In genomic region chr2:72694715-72695496, GRCh38 we compare ENCODE assay signal across 10 cellular contexts.
DNase-seq lines count a peak whose midpoint lies in the region; ATAC-seq and TF ChIP-seq lines count a peak whose summit lies in the region.
"Had no signal": no experiment of that assay in that cellular context is flagged by ENCODE, and none has a peak within 500 bp of the region (broad histone marks: within the 10 kb centered on the region; RNA-seq: fewer than 3 reads in every experiment).

No MANE protein-coding gene starts in this region.

- H3K9ac ChIP-seq in PC-3 (ENCODE audit: low read length), result no peak overlapping the region
- H3K9ac ChIP-seq: BLaER1 had no signal

- POLR2A ChIA-PET in MCF 10A (lab: Yijun Ruan, JAX) (interaction anchor here (0.6 kb wide), 1 partner anchor 536 kb away, joined by 4 read pairs; no protein-coding TSS in a partner anchor), PC-3 (lab: Charles Lee; ENCODE audit: unreplicated experiment) (no interaction called here)
- POLR2A ChIA-PET in activated CD4-positive, alpha-beta T cell treated with anti-CD3 and anti-CD28 coated beads, Interleukin-2, amount 10 ng/mL, durations not matched to agents 7 days and 5 days (lab: Charles Lee), result no interaction called here

- in situ Hi-C loops in astrocyte of the cerebellum (cut with HindIII; ENCODE audit: low sequenced_read_pairs), result no loop called here

- H3K27me3 ChIP-seq in breast epithelium (no peaks in the 10 kb centered on the region), tibial artery (no peaks in the 10 kb centered on the region), PC-3 (ENCODE audit: low read length) (no peaks in the 10 kb centered on the region)
- H3K27me3 ChIP-seq: BLaER1 had no signal

- H3K4me3 Mint-ChIP-seq in MCF 10A (ENCODE audit: unreplicated experiment), result no peak overlapping the region
- H3K4me3 Mint-ChIP-seq in activated CD4-positive, alpha-beta T cell treated with anti-CD3 and anti-CD28 coated beads, Interleukin-2, amount 10 ng/mL, durations not matched to agents 7 days and 5 days, result no peak overlapping the region

- no peaks in the 10 kb centered on the region for H3K79me2 ChIP-seq in PC-3 (ENCODE audit: low read length)

- CTCF ChIA-PET in MCF 10A (lab: Yijun Ruan, JAX), result interaction anchor here (0.6 kb wide), 1 partner anchor 60 kb away, joined by 3 read pairs; no protein-coding TSS in a partner anchor
- CTCF ChIA-PET in activated CD4-positive, alpha-beta T cell treated with anti-CD3 and anti-CD28 coated beads, Interleukin-2, amount 10 ng/mL, durations not matched to agents 7 days and 5 days (lab: Charles Lee), result no interaction called here
- CTCF ChIA-PET in PC-3 (lab: Charles Lee), result no interaction called here

- no peak overlapping the region for H2AFZ ChIP-seq in PC-3 (ENCODE audit: low read length)

- no peak overlapping the region for H3K27ac Mint-ChIP-seq in MCF 10A (ENCODE audit: low read depth, unreplicated experiment)
- no peak overlapping the region for H3K27ac Mint-ChIP-seq in activated CD4-positive, alpha-beta T cell treated with anti-CD3 and anti-CD28 coated beads, Interleukin-2, amount 10 ng/mL, durations not matched to agents 7 days and 5 days

- H3K36me3 Mint-ChIP-seq in MCF 10A (ENCODE audit: insufficient read depth, unreplicated experiment), result peaks cover 10% of the 10 kb centered on the region
- H3K36me3 Mint-ChIP-seq in activated CD4-positive, alpha-beta T cell treated with anti-CD3 and anti-CD28 coated beads, Interleukin-2, amount 10 ng/mL, durations not matched to agents 7 days and 5 days (ENCODE audit: low read depth), result no peaks in the 10 kb centered on the region

- no peak overlapping the region for H3K27ac ChIP-seq in breast epithelium
- no peak overlapping the region for H3K27ac ChIP-seq in tibial artery
- no peak overlapping the region for H3K27ac ChIP-seq in PC-3 (ENCODE audit: low read length)
- H3K27ac ChIP-seq: BLaER1 had no signal

- no peaks in the 10 kb centered on the region for H3F3A ChIP-seq in PC-3 (ENCODE audit: low read length, unreplicated experiment)

- TF ChIP-seq CTCF in MCF 10A (IDR thresholded peaks at IDR 0.05; ENCODE audit: unreplicated experiment) (no peak), breast epithelium (IDR thresholded peaks at IDR 0.05) (no peak), astrocyte of the cerebellum (IDR thresholded peaks at IDR 0.05; ENCODE audit: low read depth, low read length, missing control alignments) (no peak), tibial artery (IDR thresholded peaks at IDR 0.05) (no peak), PC-3 (conservative IDR thresholded peaks at IDR 0.05; ENCODE audit: low read depth, low read length) (no peak)

- ATAC-seq in PC-3, result no peak

- H3K27me3 Mint-ChIP-seq in MCF 10A (ENCODE audit: insufficient read depth, unreplicated experiment), result no peaks in the 10 kb centered on the region
- no peaks in the 10 kb centered on the region for H3K27me3 Mint-ChIP-seq in activated CD4-positive, alpha-beta T cell treated with anti-CD3 and anti-CD28 coated beads, Interleukin-2, amount 10 ng/mL, durations not matched to agents 7 days and 5 days

- H3K4me2 ChIP-seq in PC-3 (ENCODE audit: low read length), result no peak overlapping the region
- H3K4me2 ChIP-seq: BLaER1 had no signal

- intact Hi-C loops in MCF 10A (cut with micrococcal nuclease) (no loop called here), breast epithelium (cut with DNase I; ENCODE audit: low total_unique reads) (no loop called here), tibial artery (cut with DNase I; ENCODE audit: low total_unique reads) (no loop called here), PC-3 (cut with micrococcal nuclease) (no loop called here)

- peak; percentile 39 for DNase-seq in MCF 10A (ENCODE audit: unreplicated experiment)
- no peak for DNase-seq in breast epithelium (ENCODE audit: low spot score in 2 of 2)
- peak; percentile 6 for DNase-seq in astrocyte of the cerebellum (ENCODE audit: low read depth)
- DNase-seq in left kidney (ENCODE audit: low read depth, low spot score), result peak; percentile 74
- DNase-seq in tibial artery, result no peak
- no peak for DNase-seq in activated CD4-positive, alpha-beta T cell treated with anti-CD3 and anti-CD28 coated beads, Interleukin-2, amount 10 ng/mL, durations not matched to agents 7 days and 5 days
- DNase-seq in PC-3, result no peak
- no peak for DNase-seq in NCI-H128 (lab: John Stamatoyannopoulos, UW; ENCODE audit: unreplicated experiment)
- DNase-seq: activated CD4-positive, alpha-beta T cell treated with anti-CD3 and anti-CD28 coated beads for 1 hour had no signal

- H3K4me3 ChIP-seq in breast epithelium, result peak overlapping the region in 1 of 3 donors; percentile 29
- no peak overlapping the region for H3K4me3 ChIP-seq in astrocyte of the cerebellum (ENCODE audit: low read depth, low read length)
- no peak overlapping the region for H3K4me3 ChIP-seq in tibial artery
- H3K4me3 ChIP-seq in PC-3 (ENCODE audit: low read length), result no peak overlapping the region
- H3K4me3 ChIP-seq: BLaER1 had no signal

- no TSS peak for BruUV-seq in MCF 10A (replicated peaks; lab: Mats Ljungman, UMichigan)
- BruUV-seq in PC-3 (replicated peaks; lab: Mats Ljungman, UMichigan), result no TSS peak

- H3K9me2 ChIP-seq in PC-3 (replicated peaks; ENCODE audit: low read length), result no peaks in the 10 kb centered on the region

- H3K4me1 ChIP-seq in breast epithelium, result peaks cover 0 to 4% of the 10 kb centered on the region in 2 donors
- no peaks in the 10 kb centered on the region for H3K4me1 ChIP-seq in tibial artery
- no peaks in the 10 kb centered on the region for H3K4me1 ChIP-seq in PC-3 (ENCODE audit: insufficient read depth, low read length)
- H3K4me1 ChIP-seq: BLaER1 had no signal

- H3K4me1 Mint-ChIP-seq in MCF 10A (ENCODE audit: insufficient read depth, unreplicated experiment), result no peaks in the 10 kb centered on the region
- H3K4me1 Mint-ChIP-seq in activated CD4-positive, alpha-beta T cell treated with anti-CD3 and anti-CD28 coated beads, Interleukin-2, amount 10 ng/mL, durations not matched to agents 7 days and 5 days, result no peaks in the 10 kb centered on the region

- no peaks in the 10 kb centered on the region for H3K9me3 Mint-ChIP-seq in MCF 10A (ENCODE audit: unreplicated experiment)
- no peaks in the 10 kb centered on the region for H3K9me3 Mint-ChIP-seq in activated CD4-positive, alpha-beta T cell treated with anti-CD3 and anti-CD28 coated beads, Interleukin-2, amount 10 ng/mL, durations not matched to agents 7 days and 5 days

- no peaks in the 10 kb centered on the region for H3K36me3 ChIP-seq in breast epithelium
- H3K36me3 ChIP-seq in tibial artery, result no peaks in the 10 kb centered on the region
- H3K36me3 ChIP-seq in PC-3 (ENCODE audit: low read depth, low read length), result no peaks in the 10 kb centered on the region
- H3K36me3 ChIP-seq: BLaER1 had no signal

- TF ChIP-seq POLR2A in breast epithelium (IDR thresholded peaks at IDR 0.05), result no peak

- H4K20me1 ChIP-seq in PC-3 (ENCODE audit: low read length), result no peaks in the 10 kb centered on the region
- H4K20me1 ChIP-seq: BLaER1 had no signal

- H3K9me3 ChIP-seq in breast epithelium (no peaks in the 10 kb centered on the region), tibial artery (no peaks in the 10 kb centered on the region), PC-3 (ENCODE audit: low read length) (no peaks in the 10 kb centered on the region)
- H3K9me3 ChIP-seq: BLaER1 had no signal

Comparison
In these comparisons a context has a peak if more than half of its experiments do, and no peak if none do; other contexts are left out.
1. DNase-seq: peak in MCF 10A (single experiment), astrocyte of the cerebellum (single experiment) and left kidney (single experiment); none in breast epithelium (0 of 2), tibial artery (0 of 2), activated CD4-positive, alpha-beta T cell treated with anti-CD3 and anti-CD28 coated beads, Interleukin-2, amount 10 ng/mL, durations not matched to agents 7 days and 5 days (single experiment), PC-3 (single experiment) and NCI-H128 (single experiment).